ENCODE assay signal across 14 cellular contexts in genomic region chr1:45265244-45265643, GRCh38. TPM values are rescaled to one million over a fixed set of nuclear protein-coding genes. Genes with fewer than 3 reads are reported as not detected.
DNase-seq lines count a peak whose midpoint lies in the region; ATAC-seq, FAIRE-seq and TF ChIP-seq lines count a peak whose summit lies in the region.
"Had no signal": no experiment of that assay in that cellular context is flagged by ENCODE, and none has a peak within 500 bp of the region (broad histone marks: within the 10 kb centered on the region; RNA-seq: fewer than 3 reads in every experiment).

No MANE protein-coding gene starts in this region.

- POLR2A ChIA-PET in K562 (lab: Yijun Ruan, JAX): interaction anchor here (0.6 to 2.7 kb wide), 6 partner anchors 20 to 544 kb away, joined by 3 to 10 read pairs (median 4); no protein-coding TSS in a partner anchor

- no peak for TF ChIP-seq RAD21 in K562 (CRISPR knock-in tag; conservative IDR thresholded peaks at IDR 0.05 in 1 of 2, IDR thresholded peaks at IDR 0.05 in 1 of 2)

- TF ChIP-seq POLR2A in K562 (conservative IDR thresholded peaks at IDR 0.05): no peak

- H3K9me1 ChIP-seq in K562 (ENCODE audit: control insufficient read depth, insufficient read depth, low read length): no peaks in the 10 kb centered on the region

- BruUV-seq in K562 (replicated peaks; lab: Mats Ljungman, UMichigan): no TSS peak

- H3K79me2 ChIP-seq in K562 (ENCODE audit: control insufficient read depth, insufficient read depth, low read length) (no peaks in the 10 kb centered on the region), hepatocyte (no peaks in the 10 kb centered on the region)

- H3K9me3 ChIP-seq in K562 (replicated peaks; ENCODE audit: control insufficient read depth, insufficient read depth, low read depth, low read length): no peaks in the 10 kb centered on the region
- no peaks in the 10 kb centered on the region for H3K9me3 ChIP-seq in hepatocyte (ENCODE audit: low read depth)
- no peaks in the 10 kb centered on the region for H3K9me3 ChIP-seq in small intestine (ENCODE audit: control insufficient read depth, low read depth)

- H3K4me3 ChIP-seq in K562 (no peak overlapping the region), hepatocyte (no peak overlapping the region), small intestine (ENCODE audit: low read depth in 1 of 2, low read length in 2 of 2) (no peak overlapping the region)
- H3K4me3 ChIP-seq: BLaER1, GM23248 had no signal

- H3K9me2 ChIP-seq in hepatocyte (replicated peaks; ENCODE audit: insufficient read depth): no peaks in the 10 kb centered on the region

- FAIRE-seq in K562 (lab: Jason Lieb, UNC) (no peak), small intestine (lab: Jason Lieb, UNC) (no peak)
- FAIRE-seq: GM18507, H54 had no signal

- 5% methylated on average over 1 of the region's 1 CpG for WGBS in K562 (ENCODE audit: insufficient coverage, low coverage, missing lambda C conversion rate)
- 74% methylated on average over 1 of the region's 1 CpG for WGBS in hepatocyte (ENCODE audit: low lambda C conversion rate, missing lambda C conversion rate)
- 10 to 42% (median 22%) methylated on average over 1 of the region's 1 CpG for WGBS in small intestine, 3 donors

- H3K36me3 ChIP-seq in K562 (ENCODE audit: control insufficient read depth, insufficient read depth, low read length): no peaks in the 10 kb centered on the region
- H3K36me3 ChIP-seq in hepatocyte (replicated peaks; ENCODE audit: insufficient read depth, low read depth): no peaks in the 10 kb centered on the region
- no peaks in the 10 kb centered on the region for H3K36me3 ChIP-seq in small intestine (ENCODE audit: control insufficient read depth in 2 of 2, insufficient read depth in 2 of 2, low read length in 2 of 2)
- H3K36me3 ChIP-seq: BLaER1 had no signal

- ATAC-seq in K562 (no peak), GM19395 (IDR thresholded peaks at IDR 0.05; ENCODE audit: unreplicated experiment) (no peak)
- ATAC-seq: HCT116 had no signal

- no peak for DNase-seq in K562 (ENCODE audit: extremely low read depth in 1 of 4, low spot score in 3 of 4)
- DNase-seq in hepatocyte (ENCODE audit: low spot score): no peak
- DNase-seq in small intestine: peak; percentile 74
- no peak for DNase-seq in T1000 (lab: John Stamatoyannopoulos, UW)
- no peak for DNase-seq in NCI-H526 (lab: John Stamatoyannopoulos, UW)
- DNase-seq: AML-193; CD4-positive, CD25-positive, alpha-beta regulatory T cell; GM23248 had no signal

- H3K4me2 ChIP-seq in K562 (ENCODE audit: insufficient read depth, low read length) (no peak overlapping the region), hepatocyte (no peak overlapping the region)
- H3K4me2 ChIP-seq: BLaER1 had no signal

- H2AFZ ChIP-seq in K562 (ENCODE audit: low read depth, low read length) (no peak overlapping the region), hepatocyte (no peak overlapping the region)

- no peak for TF ChIP-seq CTCF in K562 (IDR thresholded peaks at IDR 0.05 in 2 of 3, conservative IDR thresholded peaks at IDR 0.05 in 1 of 3; ENCODE audit: insufficient read depth in 2 of 3, low read depth in 1 of 3, low read length in 3 of 3)
- TF ChIP-seq CTCF in hepatocyte (IDR thresholded peaks at IDR 0.05; ENCODE audit: poor library complexity): no peak

- no peak overlapping the region for H3K9ac ChIP-seq in K562 (ENCODE audit: insufficient read depth in 1 of 2, low read depth in 2 of 2, low read length in 2 of 2)
- H3K9ac ChIP-seq: BLaER1, GM23248 had no signal

- intact Hi-C loops in K562 (cut with micrococcal nuclease): no loop called here

- H3K4me1 ChIP-seq in K562 (replicated peaks in 1 of 2; ENCODE audit: control insufficient read depth in 2 of 2, insufficient read depth in 2 of 2, low read length in 2 of 2) (peaks cover 8 to 27% of the 10 kb centered on the region in 2 experiments), hepatocyte (ENCODE audit: insufficient read depth) (no peaks in the 10 kb centered on the region), small intestine (ENCODE audit: control insufficient read depth in 2 of 2, insufficient read depth in 1 of 2, low read depth in 1 of 2, low read length in 1 of 2) (peaks cover 6% of the 10 kb centered on the region in 2 donors)
- H3K4me1 ChIP-seq: BLaER1 had no signal

- H3K27ac ChIP-seq in K562 (ENCODE audit: extremely low read depth, low read depth, low read length): no peak overlapping the region
- H3K27ac ChIP-seq in hepatocyte: peak overlapping the region; percentile 69
- no peak overlapping the region for H3K27ac ChIP-seq in small intestine (ENCODE audit: low read depth in 1 of 2, low read length in 1 of 2)
- H3K27ac ChIP-seq: BLaER1, HL-60 had no signal

- peaks cover 0 to 12% of the 10 kb centered on the region in 2 experiments; a peak in 1 of 5 replicates for H3K27me3 ChIP-seq in K562 (ENCODE audit: control insufficient read depth in 2 of 2, insufficient read depth in 2 of 2, low read length in 2 of 2)
- H3K27me3 ChIP-seq in hepatocyte: no peaks in the 10 kb centered on the region
- no peaks in the 10 kb centered on the region for H3K27me3 ChIP-seq in small intestine (ENCODE audit: control insufficient read depth in 2 of 2, insufficient read depth in 2 of 2, low read length in 2 of 2)
- H3K27me3 ChIP-seq: BLaER1 had no signal

- no peak for TF ChIP-seq EP300 in K562 (IDR thresholded peaks at IDR 0.05; ENCODE audit: low read length)

- H4K20me1 ChIP-seq in K562 (replicated peaks; ENCODE audit: control insufficient read depth, insufficient read depth, low read length) (no peaks in the 10 kb centered on the region), hepatocyte (ENCODE audit: insufficient read depth, poor library complexity, severe bottlenecking) (no peaks in the 10 kb centered on the region)
- H4K20me1 ChIP-seq: BLaER1 had no signal

- in situ Hi-C loops in K562 (cut with MboI): no loop called here

- CTCF ChIA-PET in K562 (lab: Yijun Ruan, JAX; ENCODE audit: low intra/inter-chr PET ratio): interaction anchor here (0.5 kb wide), 1 partner anchor 418 kb away, joined by 3 read pairs; no protein-coding TSS in a partner anchor

TF ChIP-seq in K562, 482 proteins besides CTCF, POLR2A, EP300 and RAD21:
- TF ChIP-seq NCOR1 (IDR thresholded peaks at IDR 0.05) (0 out of 2 replicates have a peak, but pooled peaks have one; percentile 11), TBP (optimal IDR thresholded peaks at IDR 0.05; ENCODE audit: low read depth, low read length) (no peak), SRSF9 (IDR thresholded peaks at IDR 0.05; ENCODE audit: borderline replicate concordance, low read depth, low read length) (no peak), STAT5B (CRISPR knock-in tag; IDR thresholded peaks at IDR 0.05) (peak; percentile 16; the same call in 1 of the 2 replicates), TEAD4 (IDR thresholded peaks at IDR 0.05; ENCODE audit: low read length) (peak; percentile 37; the same call in 1 of the 2 replicates), TEAD4 (CRISPR knock-in tag; IDR thresholded peaks at IDR 0.05; ENCODE audit: borderline replicate concordance) (no peak), FOXK1 (CRISPR knock-in tag; IDR thresholded peaks at IDR 0.05; ENCODE audit: borderline replicate concordance) (no peak), CBFA2T2 (conservative IDR thresholded peaks at IDR 0.05) (peak; percentile 24; the same call in 1 of the 2 replicates), ZNF133 (CRISPR knock-in tag; IDR thresholded peaks at IDR 0.05) (no peak), TAL1 (IDR thresholded peaks at IDR 0.05) (peak; percentile 49), CBFA2T3 (IDR thresholded peaks at IDR 0.05) (peak; percentile 43), TCF3 (CRISPR knock-in tag; IDR thresholded peaks at IDR 0.05) (peak; percentile 42; the same call in 1 of the 2 replicates)

RNA-seq across cellular contexts. Expression of gene ZSWIM5, which starts 58.8 kb away (rescaled TPM):
- total RNA-seq in K562 (2011; cell fraction: chromatin; rRNA removed; ENCODE audit: low replicate concordance): 0.05 TPM in 1 of 2 replicates, not detected in the other
- 0.17 TPM in 1 of 2 replicates, not detected in the other for total RNA-seq in K562 (2011; cell fraction: nucleolus; rRNA removed)
- not detected in 2 replicates for total RNA-seq in K562 (2011; cell fraction: nucleoplasm; rRNA removed)
- total RNA-seq in K562 (2014; rRNA removed) (under 0.01 and 0.08 TPM in 2 replicates), K562 (2014; rRNA removed; fragmentation: Illumina TruSeq; extraction: Trizol) (0.04 TPM in 1 of 2 replicates, not detected in the other), K562 (2015; rRNA removed; fragmentation: Illumina TruSeq; extraction: Trizol) (0.04 TPM in 2 replicates), K562 (2021) (0.07 and 0.22 TPM in 2 replicates), hepatocyte (4.0 and 4.1 TPM in 2 replicates)
- polyA plus RNA-seq in K562 (2011; rRNA removed) (0.01 TPM in 1 of 2 replicates, not detected in the other), K562 (2014; fragmentation: Illumina TruSeq; extraction: Trizol) (0.03 TPM in 1 of 2 replicates, not detected in the other), K562 (2014; fragmentation: Nextera tagmentation; extraction: Ambion mirVana) (not detected), K562 (2014; rRNA removed) (0.03 TPM in 1 of 2 replicates, not detected in the other), hepatocyte (2.0 and 2.9 TPM in 2 replicates), small intestine (1 to 10 TPM; 3.8 to 4.6 (median 4.1) TPM)
- polyA plus RNA-seq in K562 (2011; cell fraction: cytosol; rRNA removed): 0.03 and 0.04 TPM in 2 replicates
- polyA plus RNA-seq in K562 (2011; cell fraction: nucleus; rRNA removed): 0.03 and 0.06 TPM in 2 replicates
- 0.07 and 0.26 TPM in 2 replicates for polyA plus RNA-seq in K562 (2012)
- 0.11 and 0.12 TPM in 2 replicates for polyA minus RNA-seq in K562 (2011; rRNA and poly(A)+ RNA removed)
- polyA minus RNA-seq in K562 (2011; cell fraction: cytosol; rRNA and poly(A)+ RNA removed): not detected in 2 replicates
- under 0.01 and 0.13 TPM in 2 replicates for polyA minus RNA-seq in K562 (2011; cell fraction: nucleus; rRNA and poly(A)+ RNA removed)
